7 cellular contexts compared by ENCODE assay signal in genomic region chr5:141914154-141914743, GRCh38. TPM values are rescaled to one million over a fixed set of nuclear protein-coding genes. Genes with fewer than 3 reads are reported as not detected.
DNase-seq lines count a peak whose midpoint lies in the region; FAIRE-seq and TF ChIP-seq lines count a peak whose summit lies in the region.

No MANE protein-coding gene starts in this region.

- no peak for FAIRE-seq in small intestine (lab: Jason Lieb, UNC)

- no peaks in the 10 kb centered on the region for H3K36me3 ChIP-seq in HAP-1 (replicated peaks)
- H3K36me3 ChIP-seq in NT2/D1 (ENCODE audit: insufficient read depth, insufficient read length, low read length) = no peaks in the 10 kb centered on the region
- no peaks in the 10 kb centered on the region for H3K36me3 ChIP-seq in small intestine (ENCODE audit: control insufficient read depth in 2 of 2, insufficient read depth in 2 of 2, low read length in 2 of 2)

- H3K27me3 ChIP-seq in HAP-1 (ENCODE audit: low read depth) = no peaks in the 10 kb centered on the region
- peaks cover 24% of the 10 kb centered on the region for H3K27me3 ChIP-seq in NT2/D1 (ENCODE audit: insufficient read depth, insufficient read length)
- H3K27me3 ChIP-seq in small intestine (ENCODE audit: control insufficient read depth in 2 of 2, insufficient read depth in 2 of 2, low read length in 2 of 2) = no peaks in the 10 kb centered on the region

- H3K4me3 ChIP-seq in HAP-1 (peak overlapping the region; percentile 6; the same call in 1 of the 2 replicates), NT2/D1 (ENCODE audit: insufficient read length, low read depth) (peak overlapping the region; percentile 24), small intestine (ENCODE audit: low read depth in 1 of 2, low read length in 2 of 2) (peak overlapping the region in 1 of 2 donors; percentile 2)

- DNase-seq in GM10266 (ENCODE audit: extremely low spot score) (peak; percentile 44), HAP-1 (ENCODE audit: low spot score in 2 of 2) (peak in 1 of 2 experiments; percentile 67), NT2/D1 (ENCODE audit: low read depth, low spot score) (no peak), caudate nucleus (lab: John Stamatoyannopoulos, UW) (peak in 49 of 61 donors; percentile 12 to 79 (median 43)), iris pigment epithelial cell (ENCODE audit: low read depth) (peak; percentile 25), small intestine (peak; percentile 49), HUDEP-2 (lab: John Stamatoyannopoulos, UW; ENCODE audit: unreplicated experiment in 76 of 76) (no peak)

- 6 to 9% (median 7%) methylated on average over 37 to 42 of the region's 42 CpGs for WGBS in small intestine, 3 donors

- H3K4me1 ChIP-seq in HAP-1 = peaks cover 8% of the 10 kb centered on the region
- H3K4me1 ChIP-seq in NT2/D1 (ENCODE audit: insufficient read depth, insufficient read length) = peaks cover 5% of the 10 kb centered on the region
- no peaks in the 10 kb centered on the region for H3K4me1 ChIP-seq in small intestine (ENCODE audit: control insufficient read depth in 2 of 2, insufficient read depth in 1 of 2, low read depth in 1 of 2, low read length in 1 of 2)

- H3K9me3 ChIP-seq in HAP-1 = no peaks in the 10 kb centered on the region
- no peaks in the 10 kb centered on the region for H3K9me3 ChIP-seq in NT2/D1 (ENCODE audit: insufficient read depth, low read length)
- H3K9me3 ChIP-seq in small intestine (ENCODE audit: control insufficient read depth, low read depth) = no peaks in the 10 kb centered on the region

- H3K9ac ChIP-seq in NT2/D1 (ENCODE audit: insufficient read length, low read depth) = peak overlapping the region; percentile 66

- H3K27ac ChIP-seq in caudate nucleus (ENCODE audit: low read depth, low read length) (peak overlapping the region; percentile 75), small intestine (ENCODE audit: low read depth in 1 of 2, low read length in 1 of 2) (no peak overlapping the region)

- TF ChIP-seq CTCF in GM10266 (IDR thresholded peaks at IDR 0.05; ENCODE audit: control insufficient read depth, insufficient read depth, low read depth, missing control alignments) = peak; percentile 23

- in situ Hi-C loops in HAP-1 (cut with MboI; ENCODE audit: low sequenced_read_pairs) = no loop called here

RNA-seq across cellular contexts. Expression of gene DELE1, which starts 9.4 kb away (rescaled TPM):
- 10 to 100 TPM; 32.2 to 45.4 (median 43.5) TPM for polyA plus RNA-seq in small intestine

RNA-seq across cellular contexts. Expression of gene PCDH1, which starts 36.0 kb away (rescaled TPM):
- 10 to 100 TPM; 15.7 to 43.9 (median 15.9) TPM for polyA plus RNA-seq in small intestine

RNA-seq across cellular contexts. Expression of gene PCDH12, which starts 43.8 kb away (rescaled TPM):
- polyA plus RNA-seq in small intestine = 1 to 10 TPM in 1 of 3 donors, under 1 TPM in 1, not detected in 1; under 0.01 to 2.6 TPM

RNA-seq across cellular contexts. Expression of gene RNF14, which starts 54.7 kb away (rescaled TPM):
- polyA plus RNA-seq in small intestine = 10 to 100 TPM; 26.2 to 38.5 (median 29.3) TPM

Comparison
In these comparisons a context has a peak if more than half of its experiments do, and no peak if none do; other contexts are left out.
1. DNase-seq: peak in GM10266 (single experiment), caudate nucleus (49 of 61), iris pigment epithelial cell (single experiment) and small intestine (single experiment); none in NT2/D1 (single experiment) and HUDEP-2 (0 of 76).